Comparison of ENCODE assay signal across 9 cellular contexts in genomic region chr6:166515072-166515810, GRCh38.
DNase-seq lines count a peak whose midpoint lies in the region; ATAC-seq and TF ChIP-seq lines count a peak whose summit lies in the region.
"Had no signal": no experiment of that assay in that cellular context is flagged by ENCODE, and none has a peak within 500 bp of the region (broad histone marks: within the 10 kb centered on the region; RNA-seq: fewer than 3 reads in every experiment).

No MANE protein-coding gene starts in this region.

- H3K4me1 ChIP-seq in foreskin keratinocyte: no peaks in the 10 kb centered on the region

- no peaks in the 10 kb centered on the region for H3K27me3 Mint-ChIP-seq in activated CD8-positive, alpha-beta memory T cell treated with anti-CD3 and anti-CD28 coated beads, Interleukin-2, amount 10 ng/mL, durations not matched to agents 7 days and 5 days

- peak; percentile 25 to 40 for DNase-seq in activated CD8-positive, alpha-beta memory T cell treated with anti-CD3 and anti-CD28 coated beads for 4 hours (ENCODE audit: low read depth in 2 of 2)
- DNase-seq in activated CD8-positive, alpha-beta memory T cell treated with anti-CD3 and anti-CD28 coated beads, Interleukin-2, amount 10 ng/mL, durations not matched to agents 7 days and 5 days: no peak
- DNase-seq in activated CD4-positive, CD25-positive, alpha-beta regulatory T cell treated with anti-CD3 and anti-CD28 coated beads, Interleukin-2, amount 50 U/mL, for 16 hours (ENCODE audit: low read depth, low spot score): peak; percentile 15
- DNase-seq in foreskin keratinocyte (peak; percentile 56 to 79), NCI-H1436 (lab: John Stamatoyannopoulos, UW) (no peak), NCI-H1092 treated with DMSO at 0.1 percent for 48 hours (lab: John Stamatoyannopoulos, UW) (no peak)
- DNase-seq in stimulated activated CD8-positive, alpha-beta memory T cell treated with anti-CD3 and anti-CD28 coated beads, Interleukin-15, amount 100 ng/mL, for 4 hours (ENCODE audit: low read depth in 2 of 2): peak; percentile 23 to 41

- no peak for ATAC-seq in activated CD8-positive, alpha-beta memory T cell treated with anti-CD3 and anti-CD28 coated beads, Interleukin-2, amount 10 ng/mL, durations not matched to agents 7 days and 5 days
- ATAC-seq in foreskin keratinocyte: peak; percentile 100
- ATAC-seq in GM18861 (IDR thresholded peaks at IDR 0.05; ENCODE audit: unreplicated experiment): no peak

- H3K27ac Mint-ChIP-seq in activated CD8-positive, alpha-beta memory T cell treated with anti-CD3 and anti-CD28 coated beads, Interleukin-2, amount 10 ng/mL, durations not matched to agents 7 days and 5 days: no peak overlapping the region

- TF ChIP-seq CTCF in foreskin keratinocyte (conservative IDR thresholded peaks at IDR 0.05): peak; percentile 83

- H3K9me3 Mint-ChIP-seq in activated CD8-positive, alpha-beta memory T cell treated with anti-CD3 and anti-CD28 coated beads, Interleukin-2, amount 10 ng/mL, durations not matched to agents 7 days and 5 days (ENCODE audit: low read depth): no peaks in the 10 kb centered on the region

- no peaks in the 10 kb centered on the region for H3K36me3 Mint-ChIP-seq in activated CD8-positive, alpha-beta memory T cell treated with anti-CD3 and anti-CD28 coated beads, Interleukin-2, amount 10 ng/mL, durations not matched to agents 7 days and 5 days

- H3K4me1 Mint-ChIP-seq in activated CD8-positive, alpha-beta memory T cell treated with anti-CD3 and anti-CD28 coated beads, Interleukin-2, amount 10 ng/mL, durations not matched to agents 7 days and 5 days: peaks cover 2% of the 10 kb centered on the region

- H3K4me3 Mint-ChIP-seq in activated CD8-positive, alpha-beta memory T cell treated with anti-CD3 and anti-CD28 coated beads, Interleukin-2, amount 10 ng/mL, durations not matched to agents 7 days and 5 days: no peak overlapping the region

- CTCF ChIA-PET in activated CD8-positive, alpha-beta memory T cell treated with anti-CD3 and anti-CD28 coated beads, Interleukin-2, amount 10 ng/mL, durations not matched to agents 7 days and 5 days (lab: Charles Lee): no interaction called here

- H3K27ac ChIP-seq in foreskin keratinocyte: no peak overlapping the region
- H3K27ac ChIP-seq: neutrophil had no signal

- no peaks in the 10 kb centered on the region for H3K27me3 ChIP-seq in foreskin keratinocyte
- H3K27me3 ChIP-seq: neutrophil had no signal

Comparison
In these comparisons a context has a peak if more than half of its experiments do, and no peak if none do; other contexts are left out.
1. DNase-seq: peak in activated CD8-positive, alpha-beta memory T cell treated with anti-CD3 and anti-CD28 coated beads for 4 hours (2 of 2), activated CD4-positive, CD25-positive, alpha-beta regulatory T cell treated with anti-CD3 and anti-CD28 coated beads, Interleukin-2, amount 50 U/mL, for 16 hours (single experiment), foreskin keratinocyte (2 of 2) and stimulated activated CD8-positive, alpha-beta memory T cell treated with anti-CD3 and anti-CD28 coated beads, Interleukin-15, amount 100 ng/mL, for 4 hours (2 of 2); none in activated CD8-positive, alpha-beta memory T cell treated with anti-CD3 and anti-CD28 coated beads, Interleukin-2, amount 10 ng/mL, durations not matched to agents 7 days and 5 days (single experiment), NCI-H1436 (single experiment) and NCI-H1092 treated with DMSO at 0.1 percent for 48 hours (single experiment).